ENCODE assay signal across 9 cellular contexts in the genomic region with DNA sequence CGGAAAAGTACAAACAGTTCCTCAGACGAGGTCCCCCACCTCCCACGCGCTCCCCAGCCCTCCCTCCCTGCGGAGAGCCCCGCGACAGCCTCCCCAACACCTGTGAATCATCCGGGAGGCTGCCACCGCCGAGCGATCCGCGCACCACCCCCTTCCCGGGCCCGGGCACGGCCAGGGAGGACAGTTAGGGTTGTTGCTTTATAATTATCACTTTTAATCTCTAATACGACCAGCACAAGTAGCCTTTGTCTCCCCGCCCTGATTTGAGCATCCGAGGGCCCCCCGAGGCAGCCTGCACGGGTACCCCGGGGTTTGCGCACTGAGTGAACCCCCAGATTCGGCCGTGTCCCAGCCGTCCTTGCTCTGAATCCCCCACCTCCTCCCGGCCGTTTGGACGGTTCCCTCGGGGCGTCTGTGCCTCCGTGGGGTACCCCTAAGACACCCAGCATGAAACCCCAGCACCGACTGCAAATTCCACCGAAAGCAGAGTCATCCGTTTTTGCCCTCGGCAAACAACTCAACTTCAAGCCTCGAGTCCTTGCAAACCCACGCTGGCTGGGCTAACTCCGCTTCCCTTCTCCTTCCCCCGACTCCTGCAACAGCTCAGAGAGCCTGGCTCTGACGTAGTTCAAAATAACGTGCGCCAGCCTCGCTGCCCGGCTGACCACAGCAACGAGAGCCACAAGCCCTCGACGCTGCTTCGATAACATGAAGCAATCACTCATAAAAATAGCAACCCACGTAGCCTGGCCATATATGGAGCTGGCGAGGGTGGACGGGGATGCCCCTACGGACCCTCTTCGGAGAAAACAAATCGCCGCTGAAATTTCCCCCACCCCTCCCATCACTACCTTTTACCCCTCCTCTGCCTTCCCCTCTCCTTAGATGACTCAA. TPM values are rescaled to one million over a fixed set of nuclear protein-coding genes. Genes with fewer than 3 reads are reported as not detected.
DNase-seq lines count a peak whose midpoint lies in the region; ATAC-seq and TF ChIP-seq lines count a peak whose summit lies in the region.
"Had no signal": no experiment of that assay in that cellular context is flagged by ENCODE, and none has a peak within 500 bp of the region (broad histone marks: within the 10 kb centered on the region; RNA-seq: fewer than 3 reads in every experiment).

No MANE protein-coding gene starts in this region.

- H3K27ac ChIP-seq in H9 (ENCODE audit: insufficient read length, low read depth, low read length) (no peak overlapping the region), lower lobe of right lung (peak overlapping the region; percentile 66)

- no peak overlapping the region for H3K4ac ChIP-seq in H9 (ENCODE audit: low read depth, low read length)

- H4K91ac ChIP-seq in H9 (ENCODE audit: insufficient read length, low read depth, low read length), result no peak overlapping the region

- no peaks in the 10 kb centered on the region for H3K79me1 ChIP-seq in H9 (ENCODE audit: insufficient read depth, low read depth, low read length, poor library complexity, severe bottlenecking)

- H3K23ac ChIP-seq in H9 (ENCODE audit: insufficient read length, low read depth, low read length), result no peak overlapping the region

- ATAC-seq in lower lobe of right lung (peak; percentile 49 to 51), GM21528 (IDR thresholded peaks at IDR 0.05; ENCODE audit: low FRiP score, unreplicated experiment) (no peak), HG02973 (IDR thresholded peaks at IDR 0.05; ENCODE audit: unreplicated experiment) (no peak)
- ATAC-seq in stimulated activated naive CD8-positive, alpha-beta T cell treated with anti-CD3 and anti-CD28 coated beads, Interleukin-15, amount 100 ng/mL, for 72 hours, result peak; percentile 88

- peak overlapping the region; percentile 77 to 95 for H3K4me3 Mint-ChIP-seq in H9
- H3K4me3 Mint-ChIP-seq in stimulated activated naive CD8-positive, alpha-beta T cell treated with anti-CD3 and anti-CD28 coated beads, Interleukin-15, amount 100 ng/mL, for 72 hours, result peak overlapping the region; percentile 66 to 80
- H3K4me3 Mint-ChIP-seq: activated T-cell treated with anti-CD3 and anti-CD28 coated beads, Interleukin-2, amount 50 U/mL, for 4 hours had no signal

- peaks cover 65% of the 10 kb centered on the region for H3K27me3 Mint-ChIP-seq in H9 (ENCODE audit: low read depth)
- peaks cover 73% of the 10 kb centered on the region for H3K27me3 Mint-ChIP-seq in stimulated activated naive CD8-positive, alpha-beta T cell treated with anti-CD3 and anti-CD28 coated beads, Interleukin-15, amount 100 ng/mL, for 72 hours

- H3K79me2 ChIP-seq in H9 (ENCODE audit: insufficient read depth, low read length), result no peaks in the 10 kb centered on the region

- no peak overlapping the region for H2BK5ac ChIP-seq in H9 (ENCODE audit: insufficient read length, low read length)

- H2AK5ac ChIP-seq in H9 (ENCODE audit: insufficient read length, low read length), result no peak overlapping the region

- no peak overlapping the region for H2BK15ac ChIP-seq in H9 (ENCODE audit: low read depth, low read length)

- H4K5ac ChIP-seq in H9 (ENCODE audit: insufficient read length, low read depth, low read length), result no peak overlapping the region

- H3T11ph ChIP-seq in H9 (ENCODE audit: low read length), result no peak overlapping the region

- no peak overlapping the region for H3K56ac ChIP-seq in H9 (ENCODE audit: insufficient read length, low read depth, low read length)

- H3K9ac ChIP-seq in H9 (ENCODE audit: extremely low read depth, insufficient read length, low read length), result no peak overlapping the region

- DNase-seq in A172 (ENCODE audit: low spot score) (peak; percentile 27), H9 (peak; percentile 81), RPMI7951 (ENCODE audit: low read depth) (peak; percentile 99), dermis blood vessel endothelial cell (peak; percentile 83), lower lobe of right lung (no peak)
- DNase-seq in stimulated activated naive CD8-positive, alpha-beta T cell treated with anti-CD3 and anti-CD28 coated beads, Interleukin-15, amount 100 ng/mL, for 72 hours, result peak; percentile 45 to 78
- DNase-seq: activated T-cell treated with anti-CD3 and anti-CD28 coated beads, Interleukin-2, amount 50 U/mL, for 4 hours had no signal

- intact Hi-C loops in lower lobe of right lung (cut with DNase I), result no loop called here

- peak overlapping the region; percentile 50; the same call in 1 of the 2 replicates for H3K14ac ChIP-seq in H9 (ENCODE audit: insufficient read depth, low read length)

- H3K4me1 ChIP-seq in H9 (ENCODE audit: insufficient read depth, low read length) (0 out of 2 replicates have a peak, but pooled peaks cover 2% of the 10 kb centered on the region), lower lobe of right lung (peaks cover 8% of the 10 kb centered on the region)

- peak overlapping the region; percentile 12 for H3K4me3 ChIP-seq in lower lobe of right lung

- peaks cover 14 to 20% of the 10 kb centered on the region in 2 experiments for H3K4me1 Mint-ChIP-seq in H9
- peaks cover 18% of the 10 kb centered on the region for H3K4me1 Mint-ChIP-seq in stimulated activated naive CD8-positive, alpha-beta T cell treated with anti-CD3 and anti-CD28 coated beads, Interleukin-15, amount 100 ng/mL, for 72 hours

- H3K27me3 ChIP-seq in H9 (ENCODE audit: insufficient read depth, low read length), result no peaks in the 10 kb centered on the region; the same call in 1 of the 2 replicates
- peaks cover 39% of the 10 kb centered on the region for H3K27me3 ChIP-seq in lower lobe of right lung (ENCODE audit: low read depth)

- no peak overlapping the region for H2BK12ac ChIP-seq in H9 (ENCODE audit: insufficient read length, low read depth, low read length)

- no peak overlapping the region for H2BK120ac ChIP-seq in H9 (ENCODE audit: low read depth, low read length, poor library complexity, severe bottlenecking)

- no peaks in the 10 kb centered on the region for H3K36me3 ChIP-seq in lower lobe of right lung

- no peaks in the 10 kb centered on the region for H3K36me3 Mint-ChIP-seq in H9 (ENCODE audit: insufficient read depth in 1 of 3, low read depth in 3 of 3)

- H3K23me2 ChIP-seq in H9 (ENCODE audit: insufficient read length, low read depth, low read length, poor library complexity, severe bottlenecking), result peaks cover 13% of the 10 kb centered on the region

- no peaks in the 10 kb centered on the region for H3K9me3 Mint-ChIP-seq in H9
- H3K9me3 Mint-ChIP-seq in stimulated activated naive CD8-positive, alpha-beta T cell treated with anti-CD3 and anti-CD28 coated beads, Interleukin-15, amount 100 ng/mL, for 72 hours, result peaks cover 5 to 21% of the 10 kb centered on the region in 2 donors

- no peak for TF ChIP-seq CTCF in H9 (conservative IDR thresholded peaks at IDR 0.05)
- no peak for TF ChIP-seq CTCF in lower lobe of right lung (IDR thresholded peaks at IDR 0.05)

- WGBS in H9 (ENCODE audit: extremely low coverage, insufficient read length, low lambda C conversion rate), result no CpG with 5 or more reads among the region's 56 CpGs

- peak overlapping the region; percentile 31 for H3K18ac ChIP-seq in H9 (ENCODE audit: insufficient read length, low read depth, low read length)

- H3K4me2 ChIP-seq in H9 (ENCODE audit: insufficient read depth, insufficient read length, low read length), result peak overlapping the region; percentile 83

- H2AFZ ChIP-seq in H9 (ENCODE audit: low read length), result peak overlapping the region; percentile 2

- H4K8ac ChIP-seq in H9 (replicated peaks; ENCODE audit: insufficient read length, low read depth, low read length), result no peak overlapping the region

- peak overlapping the region; percentile 36 to 73 (median 50); a peak in 4 of 7 replicates for H3K27ac Mint-ChIP-seq in H9
- peak overlapping the region; percentile 29 to 90 for H3K27ac Mint-ChIP-seq in stimulated activated naive CD8-positive, alpha-beta T cell treated with anti-CD3 and anti-CD28 coated beads, Interleukin-15, amount 100 ng/mL, for 72 hours

- H4K20me1 ChIP-seq in H9 (ENCODE audit: control insufficient read depth, insufficient read depth, insufficient read length), result peaks cover 3% of the 10 kb centered on the region

- H2BK20ac ChIP-seq in H9 (ENCODE audit: low read depth, low read length, poor library complexity, severe bottlenecking), result no peak overlapping the region

- H3K9me3 ChIP-seq in H9 (ENCODE audit: control insufficient read depth, low read depth, low read length) (no peaks in the 10 kb centered on the region), lower lobe of right lung (no peaks in the 10 kb centered on the region)

RNA-seq across cellular contexts. Expression of gene SNAP25, which starts 0.9 kb away (rescaled TPM):
- total RNA-seq in A172 (2014; rRNA removed; shearing (Covaris generic)), result 0.12 TPM in 1 of 2 replicates, not detected in the other
- total RNA-seq in H9 (2021) (0.13 and 0.35 TPM in 2 replicates), dermis blood vessel endothelial cell (0.05 TPM in 1 of 2 replicates, not detected in the other), lower lobe of right lung (0.65 TPM)
- total RNA-seq in RPMI7951 (2014; rRNA removed; shearing (Covaris generic)), result 31.3 and 42.7 TPM in 2 replicates

Comparison
In these comparisons a context has a peak if more than half of its experiments do, and no peak if none do; other contexts are left out.
1. ATAC-seq: peak in lower lobe of right lung (2 of 2) and stimulated activated naive CD8-positive, alpha-beta T cell treated with anti-CD3 and anti-CD28 coated beads, Interleukin-15, amount 100 ng/mL, for 72 hours (single experiment); none in GM21528 (single experiment) and HG02973 (single experiment).
2. RNA of gene SNAP25, which starts 0.9 kb away (total RNA-seq): 31.3 to 42.7 TPM in RPMI7951; 0.65 TPM in lower lobe of right lung (single experiment), 0.13 to 0.35 TPM in H9, 0.12 TPM in A172 and 0.05 TPM in dermis blood vessel endothelial cell; every median in the first group is over 10 times any median in the second.